8 cellular contexts compared by ENCODE assay signal in the genomic region with DNA sequence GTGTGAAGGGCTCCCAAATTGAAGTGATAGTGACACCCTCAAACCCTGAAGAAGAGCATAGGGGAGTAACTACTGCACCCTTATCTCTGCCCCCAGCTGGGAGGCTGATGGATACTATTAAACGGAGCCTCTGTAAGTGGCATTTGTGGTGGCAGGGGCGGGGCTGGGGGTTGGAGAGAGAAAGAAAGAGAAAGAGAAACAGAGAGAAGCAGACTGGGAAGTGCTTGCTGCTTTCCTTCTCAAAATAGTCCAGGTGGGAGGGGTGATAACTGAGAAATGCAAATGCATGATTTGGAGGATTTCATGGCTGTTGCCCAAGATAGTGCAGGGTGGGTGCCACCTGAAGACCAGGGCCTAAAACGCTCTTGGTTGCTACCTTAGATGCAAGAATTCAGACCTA.
DNase-seq lines count a peak whose midpoint lies in the region; ATAC-seq, FAIRE-seq and TF ChIP-seq lines count a peak whose summit lies in the region.

No MANE protein-coding gene starts in this region.

- H3K4me3 Mint-ChIP-seq in CD8-positive, alpha-beta T cell: peak overlapping the region; percentile 33
- H3K4me3 Mint-ChIP-seq in activated naive CD4-positive, alpha-beta T cell treated with anti-CD3 and anti-CD28 coated beads for 36 hours: no peak overlapping the region

- no peaks in the 10 kb centered on the region for H3K27me3 ChIP-seq in CD8-positive, alpha-beta T cell (ENCODE audit: insufficient read depth, low read length)

- no peaks in the 10 kb centered on the region for H3K27me3 Mint-ChIP-seq in CD8-positive, alpha-beta T cell (ENCODE audit: low read depth)
- no peaks in the 10 kb centered on the region for H3K27me3 Mint-ChIP-seq in activated naive CD4-positive, alpha-beta T cell treated with anti-CD3 and anti-CD28 coated beads for 36 hours (ENCODE audit: low read depth)

- H3K9me3 ChIP-seq in CD8-positive, alpha-beta T cell (ENCODE audit: low read length): no peaks in the 10 kb centered on the region

- POLR2A ChIA-PET in CD8-positive, alpha-beta T cell (lab: Charles Lee): no interaction called here

- DNase-seq in CD8-positive, alpha-beta T cell: peak in 3 of 7 experiments; percentile 8 to 32 (median 26)
- DNase-seq in Jurkat, Clone E6-1 (ENCODE audit: low read depth, low spot score): peak; percentile 85
- peak; percentile 81 for DNase-seq in activated naive CD4-positive, alpha-beta T cell treated with anti-CD3 and anti-CD28 coated beads for 36 hours
- DNase-seq in SKM-1 treated with dmso at 0.1 percent for 144 hours (lab: John Stamatoyannopoulos, UW; ENCODE audit: unreplicated experiment): no peak
- no peak for DNase-seq in RCC 7860 (ENCODE audit: low spot score)
- DNase-seq in NCI-H128 (lab: John Stamatoyannopoulos, UW; ENCODE audit: unreplicated experiment): no peak
- DNase-seq in mesenteric fat pad (ENCODE audit: low spot score): no peak

- TF ChIP-seq CTCF in CD8-positive, alpha-beta T cell (IDR thresholded peaks at IDR 0.05): no peak

- peaks cover 36% of the 10 kb centered on the region for H3K4me1 ChIP-seq in CD8-positive, alpha-beta T cell (ENCODE audit: insufficient read depth, low read length)

- CTCF ChIA-PET in CD8-positive, alpha-beta T cell (lab: Charles Lee): interaction anchor here (1.3 to 1.8 kb wide), 2 partner anchors 10 to 487 kb away, joined by 3 to 4 read pairs; no protein-coding TSS in a partner anchor
- CTCF ChIA-PET in activated naive CD4-positive, alpha-beta T cell treated with anti-CD3 and anti-CD28 coated beads for 36 hours (lab: Charles Lee): no interaction called here

- no peaks in the 10 kb centered on the region for H3K9me3 Mint-ChIP-seq in CD8-positive, alpha-beta T cell
- H3K9me3 Mint-ChIP-seq in activated naive CD4-positive, alpha-beta T cell treated with anti-CD3 and anti-CD28 coated beads for 36 hours: no peaks in the 10 kb centered on the region

- no peaks in the 10 kb centered on the region for H3K36me3 ChIP-seq in CD8-positive, alpha-beta T cell (ENCODE audit: insufficient read depth, low read length)

- H3K27ac ChIP-seq in CD8-positive, alpha-beta T cell (ENCODE audit: low read depth, low read length): no peak overlapping the region

- intact Hi-C loops in CD8-positive, alpha-beta T cell (cut with DNase I, micrococcal nuclease): no loop called here
- intact Hi-C loops in activated naive CD4-positive, alpha-beta T cell treated with anti-CD3 and anti-CD28 coated beads for 36 hours (cut with micrococcal nuclease): loop anchor here (1.0 to 10.0 kb wide), 4 partner anchors 86 to 899 kb away; a partner anchor contains a TSS

- no peak overlapping the region for H3K4me3 ChIP-seq in CD8-positive, alpha-beta T cell (ENCODE audit: low read depth, low read length)
- H3K4me3 ChIP-seq in Jurkat, Clone E6-1 (ENCODE audit: low read length): no peak overlapping the region

- H3K27ac Mint-ChIP-seq in CD8-positive, alpha-beta T cell: peak overlapping the region; percentile 42
- no peak overlapping the region for H3K27ac Mint-ChIP-seq in activated naive CD4-positive, alpha-beta T cell treated with anti-CD3 and anti-CD28 coated beads for 36 hours

- peak; percentile 56 for ATAC-seq in CD8-positive, alpha-beta T cell
- ATAC-seq in GM21423 (IDR thresholded peaks at IDR 0.05; ENCODE audit: unreplicated experiment): peak; percentile 89

- no peak for FAIRE-seq in RCC 7860 (lab: Jason Lieb, UNC)

- H3K36me3 Mint-ChIP-seq in CD8-positive, alpha-beta T cell: no peaks in the 10 kb centered on the region
- H3K36me3 Mint-ChIP-seq in activated naive CD4-positive, alpha-beta T cell treated with anti-CD3 and anti-CD28 coated beads for 36 hours (ENCODE audit: low read depth): no peaks in the 10 kb centered on the region

- peaks cover 50% of the 10 kb centered on the region for H3K4me1 Mint-ChIP-seq in CD8-positive, alpha-beta T cell (ENCODE audit: low read depth)
- H3K4me1 Mint-ChIP-seq in activated naive CD4-positive, alpha-beta T cell treated with anti-CD3 and anti-CD28 coated beads for 36 hours (ENCODE audit: low read depth): peaks cover 49% of the 10 kb centered on the region

Comparison
In these comparisons a context has a peak if more than half of its experiments do, and no peak if none do; other contexts are left out.
1. DNase-seq: peak in Jurkat, Clone E6-1 (single experiment) and activated naive CD4-positive, alpha-beta T cell treated with anti-CD3 and anti-CD28 coated beads for 36 hours (single experiment); none in SKM-1 treated with dmso at 0.1 percent for 144 hours (single experiment), RCC 7860 (single experiment), NCI-H128 (single experiment) and mesenteric fat pad (single experiment).